ENCODE assay signal across 9 cellular contexts in the genomic region with DNA sequence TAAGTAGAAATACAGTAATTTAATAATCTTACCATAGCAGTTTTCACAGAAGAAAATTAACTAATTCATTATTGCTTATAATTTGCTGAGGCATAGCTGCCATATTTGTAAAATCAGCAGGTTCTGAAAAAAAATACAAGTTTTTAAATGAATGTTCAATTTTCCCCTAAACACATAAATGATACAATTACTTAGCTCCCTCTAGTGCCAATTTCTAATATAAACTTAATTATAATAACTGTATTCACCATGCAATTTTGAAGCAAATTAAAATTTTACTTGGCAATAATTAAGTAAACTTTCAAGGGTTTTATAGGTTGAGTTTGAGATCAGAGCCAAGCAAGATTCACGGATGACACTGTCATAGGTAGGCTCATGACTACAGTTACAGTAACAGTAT.
A peak's percentile ranks its signal among the peaks of the same experiment; 100 is the strongest.
DNase-seq lines count a peak whose midpoint lies in the region; ATAC-seq and TF ChIP-seq lines count a peak whose summit lies in the region.
"Had no signal": no experiment of that assay in that cellular context is flagged by ENCODE, and none has a peak within 500 bp of the region (broad histone marks: within the 10 kb centered on the region; RNA-seq: fewer than 3 reads in every experiment).

No MANE protein-coding gene starts in this region.

- H3K27me3 Mint-ChIP-seq in nephron progenitor cell (ENCODE audit: low read depth, poor library complexity), result no peaks in the 10 kb centered on the region
- peaks cover 3% of the 10 kb centered on the region for H3K27me3 Mint-ChIP-seq in activated T-cell treated with anti-CD3 and anti-CD28 coated beads, Interleukin-2, amount 50 U/mL, for 4 hours (ENCODE audit: low read depth)
- H3K27me3 Mint-ChIP-seq in activated T-helper 2 cell treated with anti-CD3 and anti-CD28 coated beads, Interferon-gamma antibody, Interleukin-2, Interleukin-4, amounts not matched to agents 10 μg/mL and 5 μg/mL and 100 μg/mL, durations not matched to agents 14 hours and 24 hours and 36 hours (ENCODE audit: low read depth), result no peaks in the 10 kb centered on the region
- H3K27me3 Mint-ChIP-seq: stimulated activated naive CD8-positive, alpha-beta T cell treated with anti-CD3 and anti-CD28 coated beads, Interleukin-15, Interleukin-2, amounts not matched to agents 100 ng/mL and 50 ng/mL, for 24 hours had no signal

- peaks cover 3% of the 10 kb centered on the region for H3K9me3 Mint-ChIP-seq in nephron progenitor cell
- no peaks in the 10 kb centered on the region for H3K9me3 Mint-ChIP-seq in activated T-cell treated with anti-CD3 and anti-CD28 coated beads, Interleukin-2, amount 50 U/mL, for 4 hours
- H3K9me3 Mint-ChIP-seq in activated T-helper 2 cell treated with anti-CD3 and anti-CD28 coated beads, Interferon-gamma antibody, Interleukin-2, Interleukin-4, amounts not matched to agents 10 μg/mL and 5 μg/mL and 100 μg/mL, durations not matched to agents 14 hours and 24 hours and 36 hours, result no peaks in the 10 kb centered on the region
- H3K9me3 Mint-ChIP-seq: stimulated activated naive CD8-positive, alpha-beta T cell treated with anti-CD3 and anti-CD28 coated beads, Interleukin-15, Interleukin-2, amounts not matched to agents 100 ng/mL and 50 ng/mL, for 24 hours had no signal

- TF ChIP-seq CTCF in nephron progenitor cell (IDR thresholded peaks at IDR 0.05), result peak; percentile 26

- no peaks in the 10 kb centered on the region for H3K4me1 Mint-ChIP-seq in nephron progenitor cell
- H3K4me1 Mint-ChIP-seq in activated T-cell treated with anti-CD3 and anti-CD28 coated beads, Interleukin-2, amount 50 U/mL, for 4 hours (ENCODE audit: low read depth), result no peaks in the 10 kb centered on the region
- H3K4me1 Mint-ChIP-seq in activated T-helper 2 cell treated with anti-CD3 and anti-CD28 coated beads, Interferon-gamma antibody, Interleukin-2, Interleukin-4, amounts not matched to agents 10 μg/mL and 5 μg/mL and 100 μg/mL, durations not matched to agents 14 hours and 24 hours and 36 hours (ENCODE audit: low read depth), result no peaks in the 10 kb centered on the region

- ATAC-seq in activated T-cell treated with anti-CD3 and anti-CD28 coated beads, Interleukin-2, amount 50 U/mL, for 4 hours, result no peak

- intact Hi-C loops in activated T-helper 2 cell treated with anti-CD3 and anti-CD28 coated beads, Interferon-gamma antibody, Interleukin-2, Interleukin-4, amounts not matched to agents 10 μg/mL and 5 μg/mL and 100 μg/mL, durations not matched to agents 14 hours and 24 hours and 36 hours (cut with micrococcal nuclease), result no loop called here

- no peak overlapping the region for H3K27ac Mint-ChIP-seq in nephron progenitor cell
- H3K27ac Mint-ChIP-seq in activated T-helper 2 cell treated with anti-CD3 and anti-CD28 coated beads, Interferon-gamma antibody, Interleukin-2, Interleukin-4, amounts not matched to agents 10 μg/mL and 5 μg/mL and 100 μg/mL, durations not matched to agents 14 hours and 24 hours and 36 hours, result no peak overlapping the region
- H3K27ac Mint-ChIP-seq: stimulated activated naive CD8-positive, alpha-beta T cell treated with anti-CD3 and anti-CD28 coated beads, Interleukin-15, Interleukin-2, amounts not matched to agents 100 ng/mL and 50 ng/mL, for 24 hours had no signal

- DNase-seq in DMS 273 (lab: John Stamatoyannopoulos, UW; ENCODE audit: unreplicated experiment) (peak; percentile 39), DMS 273 treated with DMSO at 0.1 percent for 48 hours (lab: John Stamatoyannopoulos, UW) (no peak), NCI-H1417 treated with DMSO at 0.1 percent for 48 hours (lab: John Stamatoyannopoulos, UW) (peak; percentile 28), amniotic epithelial cell (ENCODE audit: low read depth) (peak; percentile 12), nephron progenitor cell (no peak), NK-92 (lab: John Stamatoyannopoulos, UW; ENCODE audit: unreplicated experiment) (no peak)
- DNase-seq in activated T-cell treated with anti-CD3 and anti-CD28 coated beads, Interleukin-2, amount 50 U/mL, for 4 hours, result no peak
- no peak for DNase-seq in activated T-helper 2 cell treated with anti-CD3 and anti-CD28 coated beads, Interferon-gamma antibody, Interleukin-2, Interleukin-4, amounts not matched to agents 10 μg/mL and 5 μg/mL and 100 μg/mL, durations not matched to agents 14 hours and 24 hours and 36 hours (ENCODE audit: low spot score)

- H3K4me3 Mint-ChIP-seq in nephron progenitor cell, result no peak overlapping the region
- no peak overlapping the region for H3K4me3 Mint-ChIP-seq in activated T-cell treated with anti-CD3 and anti-CD28 coated beads, Interleukin-2, amount 50 U/mL, for 4 hours
- no peak overlapping the region for H3K4me3 Mint-ChIP-seq in activated T-helper 2 cell treated with anti-CD3 and anti-CD28 coated beads, Interferon-gamma antibody, Interleukin-2, Interleukin-4, amounts not matched to agents 10 μg/mL and 5 μg/mL and 100 μg/mL, durations not matched to agents 14 hours and 24 hours and 36 hours (ENCODE audit: low read depth)
- H3K4me3 Mint-ChIP-seq: stimulated activated naive CD8-positive, alpha-beta T cell treated with anti-CD3 and anti-CD28 coated beads, Interleukin-15, Interleukin-2, amounts not matched to agents 100 ng/mL and 50 ng/mL, for 24 hours had no signal

- no peaks in the 10 kb centered on the region for H3K36me3 Mint-ChIP-seq in nephron progenitor cell (ENCODE audit: low read depth)
- H3K36me3 Mint-ChIP-seq in activated T-cell treated with anti-CD3 and anti-CD28 coated beads, Interleukin-2, amount 50 U/mL, for 4 hours (ENCODE audit: insufficient read depth), result no peaks in the 10 kb centered on the region
- H3K36me3 Mint-ChIP-seq in activated T-helper 2 cell treated with anti-CD3 and anti-CD28 coated beads, Interferon-gamma antibody, Interleukin-2, Interleukin-4, amounts not matched to agents 10 μg/mL and 5 μg/mL and 100 μg/mL, durations not matched to agents 14 hours and 24 hours and 36 hours (ENCODE audit: low read depth), result no peaks in the 10 kb centered on the region

Comparison
In these comparisons a context has a peak if more than half of its experiments do, and no peak if none do; other contexts are left out.
1. DNase-seq: peak in DMS 273 (single experiment), NCI-H1417 treated with DMSO at 0.1 percent for 48 hours (single experiment) and amniotic epithelial cell (single experiment); none in DMS 273 treated with DMSO at 0.1 percent for 48 hours (single experiment), nephron progenitor cell (single experiment), activated T-cell treated with anti-CD3 and anti-CD28 coated beads, Interleukin-2, amount 50 U/mL, for 4 hours (single experiment), NK-92 (single experiment) and activated T-helper 2 cell treated with anti-CD3 and anti-CD28 coated beads, Interferon-gamma antibody, Interleukin-2, Interleukin-4, amounts not matched to agents 10 μg/mL and 5 μg/mL and 100 μg/mL, durations not matched to agents 14 hours and 24 hours and 36 hours (single experiment).